Comparison of ENCODE assay signal across 25 cellular contexts in the genomic region with DNA sequence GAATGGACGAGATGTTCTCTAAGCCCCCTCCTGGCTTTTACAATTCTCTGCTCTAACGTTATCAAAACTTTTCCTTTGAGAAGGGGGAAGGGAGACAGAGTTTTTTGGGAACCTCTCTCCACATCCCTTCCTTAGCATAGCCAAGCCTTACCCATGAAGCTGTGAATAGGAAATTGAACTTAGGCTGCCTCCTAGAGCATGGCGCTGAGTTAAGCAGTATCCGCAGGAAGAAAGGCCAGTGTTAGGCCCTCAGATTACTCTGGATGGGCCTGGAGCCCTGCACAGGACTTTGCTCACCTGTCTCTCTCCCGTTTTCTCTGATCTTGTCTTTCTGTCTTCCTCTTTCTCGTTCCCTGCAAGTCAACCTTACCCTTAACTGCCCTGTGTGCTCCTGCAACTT. TPM values are rescaled to one million over a fixed set of nuclear protein-coding genes. Genes with fewer than 3 reads are reported as not detected.
"Had no signal": no experiment of that assay in that cellular context is flagged by ENCODE, and none has a peak within 500 bp of the region (broad histone marks: within the 10 kb centered on the region; RNA-seq: fewer than 3 reads in every experiment).

No MANE protein-coding gene starts in this region.

- H3K4me1 ChIP-seq: esophagus muscularis mucosa, foreskin keratinocyte, psoas muscle, tibial nerve had no signal

- H3K4me3 Mint-ChIP-seq: activated CD8-positive, alpha-beta T cell treated with anti-CD3 and anti-CD28 coated beads, Interleukin-2, amount 10 ng/mL, durations not matched to agents 7 days and 5 days; activated naive CD8-positive, alpha-beta T cell; activated T-helper 1 cell treated with anti-CD3 and anti-CD28 coated beads, Interleukin-12 subunit alpha, Interleukin-12 subunit beta, Interleukin-2, Interleukin-4 antibody, amounts not matched to agents 30 ng/mL and 10 ng/mL and 1 ng/mL, durations not matched to agents 14 hours and 24 hours and 36 hours; naive thymus-derived CD8-positive, alpha-beta T cell; stimulated activated naive CD8-positive, alpha-beta T cell treated with anti-CD3 and anti-CD28 coated beads, Interleukin-15, Interleukin-2, amounts not matched to agents 100 ng/mL and 50 ng/mL, for 24 hours; T-cell had no signal

- H3K36me3 ChIP-seq: esophagus muscularis mucosa, ovary, tibial nerve had no signal

- H3K9me3 ChIP-seq: esophagus muscularis mucosa, ovary, psoas muscle had no signal

- ATAC-seq: activated CD8-positive, alpha-beta T cell treated with anti-CD3 and anti-CD28 coated beads, Interleukin-2, amount 10 ng/mL, durations not matched to agents 7 days and 5 days; foreskin keratinocyte; left ventricle myocardium superior; naive thymus-derived CD8-positive, alpha-beta T cell; psoas muscle; right cardiac atrium; T-cell had no signal

- DNase-seq: activated CD4-positive, alpha-beta T cell treated with anti-CD3 and anti-CD28 coated beads for 48 hours; activated CD4-positive, CD25-positive, alpha-beta regulatory T cell; activated CD8-positive, alpha-beta T cell treated with anti-CD3 and anti-CD28 coated beads, Interleukin-2, amount 10 ng/mL, durations not matched to agents 7 days and 5 days; activated gamma-delta T cell treated with Interleukin-2 at 50 U/mL for 16 hours; cerebellar nuclear complex; cortex of kidney; foreskin keratinocyte; hypothalamus; left ventricle myocardium superior; naive thymus-derived CD8-positive, alpha-beta T cell; psoas muscle; right cardiac atrium; stimulated activated CD4-positive, alpha-beta T cell treated with anti-CD3 and anti-CD28 coated beads, Interleukin-15, amount 100 ng/mL, for 24 hours; stimulated activated CD4-positive, alpha-beta T cell treated with anti-CD3 and anti-CD28 coated beads, Interleukin-2, amount 100 ng/mL, for 48 hours; T-cell had no signal

- H3K27ac ChIP-seq: esophagus muscularis mucosa, foreskin keratinocyte, ovary, psoas muscle, skin epidermis, tibial nerve had no signal

- H3K27me3 ChIP-seq: ovary had no signal

- FAIRE-seq: bronchial epithelial cell, urothelium cell line had no signal

- H3K27ac Mint-ChIP-seq: activated CD8-positive, alpha-beta T cell treated with anti-CD3 and anti-CD28 coated beads, Interleukin-2, amount 10 ng/mL, durations not matched to agents 7 days and 5 days; activated naive CD8-positive, alpha-beta T cell; activated T-helper 1 cell treated with anti-CD3 and anti-CD28 coated beads, Interleukin-12 subunit alpha, Interleukin-12 subunit beta, Interleukin-2, Interleukin-4 antibody, amounts not matched to agents 30 ng/mL and 10 ng/mL and 1 ng/mL, durations not matched to agents 14 hours and 24 hours and 36 hours; stimulated activated naive CD8-positive, alpha-beta T cell treated with anti-CD3 and anti-CD28 coated beads, Interleukin-15, Interleukin-2, amounts not matched to agents 100 ng/mL and 50 ng/mL, for 24 hours; T-cell had no signal

- H3K4me3 ChIP-seq: esophagus muscularis mucosa, ovary, psoas muscle, skin epidermis, tibial nerve had no signal

RNA-seq across cellular contexts. Expression of gene CYP2B6, which starts 39.6 kb away (rescaled TPM):
- total RNA-seq: activated CD8-positive, alpha-beta T cell treated with anti-CD3 and anti-CD28 coated beads, Interleukin-2, amount 10 ng/mL, durations not matched to agents 7 days and 5 days; activated T-helper 1 cell treated with anti-CD3 and anti-CD28 coated beads, Interleukin-12 subunit alpha, Interleukin-12 subunit beta, Interleukin-2, Interleukin-4 antibody, amounts not matched to agents 30 ng/mL and 10 ng/mL and 1 ng/mL, durations not matched to agents 14 hours and 24 hours and 36 hours; bronchial epithelial cell; esophagus muscularis mucosa; foreskin keratinocyte; left ventricle myocardium superior; naive thymus-derived CD8-positive, alpha-beta T cell; right cardiac atrium; tibial nerve had no signal
- polyA plus RNA-seq: foreskin keratinocyte; naive thymus-derived CD8-positive, alpha-beta T cell; ovary; psoas muscle; right cardiac atrium had no signal

RNA-seq across cellular contexts. Expression of gene CYP2A13, which starts 57.6 kb away (rescaled TPM):
- total RNA-seq: activated CD8-positive, alpha-beta T cell treated with anti-CD3 and anti-CD28 coated beads, Interleukin-2, amount 10 ng/mL, durations not matched to agents 7 days and 5 days; activated T-helper 1 cell treated with anti-CD3 and anti-CD28 coated beads, Interleukin-12 subunit alpha, Interleukin-12 subunit beta, Interleukin-2, Interleukin-4 antibody, amounts not matched to agents 30 ng/mL and 10 ng/mL and 1 ng/mL, durations not matched to agents 14 hours and 24 hours and 36 hours; bronchial epithelial cell; esophagus muscularis mucosa; foreskin keratinocyte; kidney epithelial cell; left ventricle myocardium superior; naive thymus-derived CD8-positive, alpha-beta T cell; ovary; psoas muscle; right cardiac atrium; T-cell; tibial nerve had no signal
- polyA plus RNA-seq: foreskin keratinocyte; naive thymus-derived CD8-positive, alpha-beta T cell; ovary; psoas muscle; right cardiac atrium had no signal
